In the genomic region with DNA sequence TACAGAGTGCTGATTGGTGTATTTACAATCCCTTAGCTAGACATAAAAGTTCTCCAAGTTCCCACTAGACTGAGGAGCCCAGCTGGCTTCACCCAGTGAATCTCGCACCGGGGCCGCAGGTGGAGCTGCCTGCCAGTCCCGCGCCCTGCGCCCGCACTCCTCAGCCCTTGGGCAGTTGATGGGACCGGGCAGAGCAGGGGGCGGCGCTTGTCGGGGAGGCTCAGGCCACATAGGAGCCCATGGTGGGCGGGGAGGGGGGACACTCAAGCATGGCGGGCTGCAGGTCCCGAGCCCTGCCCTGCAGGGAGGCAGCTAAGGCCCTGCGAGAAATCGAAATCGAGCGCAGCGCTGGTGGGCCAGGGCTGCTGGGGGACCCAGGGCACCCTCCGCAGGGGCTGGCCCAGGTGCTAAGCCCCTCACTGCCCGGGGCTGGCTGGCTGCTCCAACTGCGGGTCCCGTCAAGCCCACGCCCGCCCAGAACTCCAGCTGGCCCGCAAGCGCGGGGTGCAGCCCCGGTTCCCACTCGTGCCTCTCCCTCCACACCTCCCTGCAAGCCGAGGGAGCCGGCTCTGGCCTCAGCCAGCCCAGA, we compare ENCODE assay signal across 2 cellular contexts. TPM values are rescaled to one million over a fixed set of nuclear protein-coding genes. Genes with fewer than 3 reads are reported as not detected.
"Had no signal": no experiment of that assay in that cellular context is flagged by ENCODE, and none has a peak within 500 bp of the region (broad histone marks: within the 10 kb centered on the region; RNA-seq: fewer than 3 reads in every experiment).

No MANE protein-coding gene starts in this region.

RNA-seq across cellular contexts. Expression of gene CHRNA1, which starts 54.8 kb away (rescaled TPM):
- total RNA-seq: G401, GM12878 had no signal
